ENCODE assay signal across 24 cellular contexts in the genomic region with DNA sequence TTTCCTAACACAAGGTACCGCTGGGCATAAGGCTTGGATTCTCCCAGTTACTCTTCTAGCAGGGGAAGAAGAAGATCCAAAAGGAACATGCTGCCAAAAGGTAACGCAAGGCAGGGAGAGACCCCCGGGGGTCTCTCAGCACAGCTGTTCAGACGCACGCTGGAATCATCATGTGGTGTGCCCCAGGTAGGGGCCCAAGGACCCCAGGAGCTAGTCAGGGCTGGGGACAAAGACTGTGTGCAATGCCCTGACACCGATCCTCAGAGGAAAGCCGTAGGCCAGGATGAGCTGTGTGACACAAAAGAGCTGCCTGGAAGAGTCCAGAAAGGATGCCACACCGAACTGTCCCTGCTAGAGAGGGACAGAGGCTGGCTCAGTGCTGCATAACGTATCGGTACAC. TPM values are rescaled to one million over a fixed set of nuclear protein-coding genes. Genes with fewer than 3 reads are reported as not detected.
A peak's percentile ranks its signal among the peaks of the same experiment; 100 is the strongest.
DNase-seq lines count a peak whose midpoint lies in the region; ATAC-seq, FAIRE-seq and TF ChIP-seq lines count a peak whose summit lies in the region.
"Had no signal": no experiment of that assay in that cellular context is flagged by ENCODE, and none has a peak within 500 bp of the region (broad histone marks: within the 10 kb centered on the region; RNA-seq: fewer than 3 reads in every experiment).

No MANE protein-coding gene starts in this region.

- peaks cover 98 to 100% (median 99%) of the 10 kb centered on the region in 11 experiments for H4K20me1 ChIP-seq in BLaER1 treated with 17β-estradiol and CSF1 and Interleukin-3, amounts not matched to agents 10 nM and 100 nM

- no peak overlapping the region for H3K4me3 ChIP-seq in BLaER1 treated with 17β-estradiol and CSF1 and Interleukin-3, amounts not matched to agents 10 nM and 100 nM
- no peak overlapping the region for H3K4me3 ChIP-seq in coronary artery
- H3K4me3 ChIP-seq in psoas muscle, result no peak overlapping the region
- H3K4me3 ChIP-seq in upper lobe of left lung, result no peak overlapping the region
- H3K4me3 ChIP-seq: K562 had no signal

- no peak for TF ChIP-seq CTCF in VCaP (conservative IDR thresholded peaks at IDR 0.05)
- TF ChIP-seq CTCF in coronary artery (IDR thresholded peaks at IDR 0.05), result no peak
- no peak for TF ChIP-seq CTCF in psoas muscle (IDR thresholded peaks at IDR 0.05)
- TF ChIP-seq CTCF in upper lobe of left lung (IDR thresholded peaks at IDR 0.05), result no peak

- no peaks in the 10 kb centered on the region for H3K27me3 ChIP-seq in BLaER1 treated with 17β-estradiol and CSF1 and Interleukin-3, amounts not matched to agents 10 nM and 100 nM
- no peaks in the 10 kb centered on the region for H3K27me3 ChIP-seq in psoas muscle (ENCODE audit: insufficient read depth in 3 of 3, low read length in 2 of 3)
- H3K27me3 ChIP-seq in upper lobe of left lung, result no peaks in the 10 kb centered on the region
- H3K27me3 ChIP-seq: BE2C had no signal

- H3K4me1 ChIP-seq in BLaER1 treated with 17β-estradiol and CSF1 and Interleukin-3, amounts not matched to agents 10 nM and 100 nM, result peaks cover 75 to 98% (median 87%) of the 10 kb centered on the region in 10 experiments
- H3K4me1 ChIP-seq in psoas muscle (peaks cover 42% of the 10 kb centered on the region), upper lobe of left lung (peaks cover 18 to 30% (median 27%) of the 10 kb centered on the region in 4 donors)
- H3K4me1 ChIP-seq: BE2C had no signal

- peak overlapping the region in 5 of 11 experiments; percentile 15 to 63 (median 34); a peak in 4 of 22 replicates for H3K9ac ChIP-seq in BLaER1 treated with 17β-estradiol and CSF1 and Interleukin-3, amounts not matched to agents 10 nM and 100 nM
- H3K9ac ChIP-seq: SK-N-SH had no signal

- H3K9me3 ChIP-seq in BLaER1 treated with 17β-estradiol and CSF1 and Interleukin-3, amounts not matched to agents 10 nM and 100 nM (replicated peaks in 1 of 11), result no peaks in the 10 kb centered on the region
- H3K9me3 ChIP-seq in psoas muscle, result no peaks in the 10 kb centered on the region
- no peaks in the 10 kb centered on the region for H3K9me3 ChIP-seq in upper lobe of left lung
- H3K9me3 ChIP-seq: BE2C, SK-N-SH had no signal

- H3K27ac ChIP-seq in BLaER1 treated with 17β-estradiol and CSF1 and Interleukin-3, amounts not matched to agents 10 nM and 100 nM, result 0 out of 22 replicates have a peak overlapping the region, but pooled peaks of 1 of the 11 experiments have one; percentile 74
- H3K27ac ChIP-seq in VCaP (0 out of 2 replicates have a peak overlapping the region, but pooled peaks have one; percentile 14), coronary artery (peak overlapping the region; percentile 99), psoas muscle (peak overlapping the region; percentile 91), upper lobe of left lung (no peak overlapping the region)

- FAIRE-seq in urothelium cell line (lab: Jason Lieb, UNC), result no peak
- FAIRE-seq: G401.6, K562, RCC 7860 had no signal

- H3K4me2 ChIP-seq in BLaER1 treated with 17β-estradiol and CSF1 and Interleukin-3, amounts not matched to agents 10 nM and 100 nM, result peak overlapping the region in 9 of 11 experiments; percentile 53 to 91 (median 75); a peak in 17 of 22 replicates
- H3K4me2 ChIP-seq: SK-N-SH had no signal

- DNase-seq in coronary artery (ENCODE audit: low spot score) (no peak), psoas muscle (no peak), NCI-H82 treated with DMSO at 0.1 percent for 48 hours (lab: John Stamatoyannopoulos, UW; ENCODE audit: unreplicated experiment) (no peak), upper lobe of left lung (no peak), urothelium cell line (ENCODE audit: low spot score) (no peak)
- DNase-seq: BE2C; CD4-positive, alpha-beta memory T cell; COR-L47; Kasumi-1; NCI-H1092 treated with DMSO at 0.1 percent for 48 hours; NCI-H1436 treated with DMSO at 0.1 percent for 48 hours; NCI-H1930; NCI-H2107; NCI-H524; NCI-H748 treated with DMSO at 0.1 percent for 48 hours; SK-N-SH had no signal

- peaks cover 95 to 99% (median 98%) of the 10 kb centered on the region in 11 experiments for H3K36me3 ChIP-seq in BLaER1 treated with 17β-estradiol and CSF1 and Interleukin-3, amounts not matched to agents 10 nM and 100 nM
- peaks cover 8 to 74% of the 10 kb centered on the region in 2 donors for H3K36me3 ChIP-seq in psoas muscle (ENCODE audit: insufficient read depth in 1 of 2, low read depth in 1 of 2)
- peaks cover 58 to 100% (median 87%) of the 10 kb centered on the region in 4 donors for H3K36me3 ChIP-seq in upper lobe of left lung

- ATAC-seq in psoas muscle (no peak), GM18870 (IDR thresholded peaks at IDR 0.05; ENCODE audit: unreplicated experiment) (no peak), upper lobe of left lung (ENCODE audit: low FRiP score in 2 of 2) (no peak)
- ATAC-seq: K562 had no signal

- intact Hi-C loops in psoas muscle (cut with DNase I), result loop anchor here (5.0 to 10.0 kb wide), 2 partner anchors 77 to 180 kb away; no protein-coding TSS in a partner anchor

- TF ChIP-seq POLR2A in upper lobe of left lung (IDR thresholded peaks at IDR 0.05), result no peak

- 85 to 92% (median 86%) methylated on average over 10 of the region's 10 CpGs for WGBS in psoas muscle, 3 donors
- WGBS in upper lobe of left lung, 2 donors, result 92 to 96% methylated on average over 5 to 10 of the region's 10 CpGs

- no peak for TF ChIP-seq EP300 in upper lobe of left lung (IDR thresholded peaks at IDR 0.05)

RNA-seq across cellular contexts. Expression of a gene that starts 22.3 kb away (rescaled TPM):
- total RNA-seq in psoas muscle, result under 1 TPM in 2 of 4 donors, not detected in 2; 0.19 to 0.20 TPM
- under 1 TPM; 0.05 to 0.20 (median 0.08) TPM for polyA plus RNA-seq in psoas muscle
- total RNA-seq in upper lobe of left lung, result 1 to 10 TPM; 2.0 to 4.8 (median 2.3) TPM
- total RNA-seq: HT1080, M059J had no signal
- polyA plus RNA-seq: CD4-positive, alpha-beta memory T cell; K562 had no signal

RNA-seq across cellular contexts. Expression of a gene that starts 53.8 kb away (rescaled TPM):
- total RNA-seq in psoas muscle (10 to 100 TPM; 29.4 to 80.8 (median 34.0) TPM), upper lobe of left lung (10 to 100 TPM; 23.9 to 56.6 (median 43.1) TPM)
- 10 to 100 TPM in 1 of 3 donors, 1 to 10 TPM in 2; 8.2 to 11.6 (median 8.8) TPM for polyA plus RNA-seq in psoas muscle
- polyA plus RNA-seq: CD4-positive, alpha-beta memory T cell had no signal

Comparison
In these comparisons a context has a peak if more than half of its experiments do, and no peak if none do; other contexts are left out.
1. H3K27ac ChIP-seq: peak in VCaP (single experiment), coronary artery (2 of 2) and psoas muscle (single experiment); none in upper lobe of left lung (0 of 4).